In the genomic region with DNA sequence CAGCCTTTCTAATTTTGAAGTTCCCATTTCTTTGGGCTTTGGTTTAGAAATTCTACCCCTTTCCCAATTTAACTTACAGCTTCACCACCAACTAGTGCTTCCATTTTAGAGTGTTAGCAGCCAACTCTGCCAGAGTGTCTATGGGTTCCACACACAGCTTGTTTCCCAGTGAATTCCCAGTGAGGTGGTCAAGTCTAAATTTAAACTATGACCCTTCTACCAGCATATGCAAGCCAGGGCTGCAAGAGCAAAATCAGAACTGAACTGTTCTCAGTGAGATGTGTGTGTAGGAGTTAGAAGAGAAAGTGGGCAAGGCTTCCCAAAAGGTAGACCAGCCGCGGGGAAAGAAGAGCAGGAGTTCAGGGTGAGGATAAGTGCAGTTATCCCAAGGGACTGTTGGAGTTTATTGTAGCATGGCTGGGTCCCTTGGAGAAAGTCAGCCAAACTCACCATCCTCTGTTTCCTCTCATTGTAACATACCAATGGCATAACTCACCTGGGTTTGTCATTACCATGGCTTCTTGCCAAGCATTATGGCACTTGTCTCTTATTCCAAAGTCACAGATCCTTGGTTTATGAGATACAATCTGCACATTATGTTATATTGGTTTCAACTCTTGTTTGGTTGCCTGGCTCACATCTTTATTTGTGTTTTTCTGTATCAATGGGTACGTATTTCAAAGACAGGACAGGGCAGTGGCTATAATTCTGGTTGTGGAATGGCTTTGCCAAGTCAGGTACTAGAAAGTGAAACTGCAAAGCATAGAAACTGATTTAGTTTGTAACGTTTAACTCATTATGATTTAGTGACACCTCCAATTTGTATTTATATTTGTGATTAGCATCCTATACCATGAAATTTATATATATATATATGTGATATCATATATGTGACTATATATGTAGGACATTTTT, we compare ENCODE assay signal across 1 cellular context.
TF ChIP-seq lines count a peak whose summit lies in the region.

No MANE protein-coding gene starts in this region.

TF ChIP-seq in Ishikawa, 13 proteins besides CTCF, POLR2A, EP300 and RAD21 (continued from another document):
- TF ChIP-seq, protein P1, sequence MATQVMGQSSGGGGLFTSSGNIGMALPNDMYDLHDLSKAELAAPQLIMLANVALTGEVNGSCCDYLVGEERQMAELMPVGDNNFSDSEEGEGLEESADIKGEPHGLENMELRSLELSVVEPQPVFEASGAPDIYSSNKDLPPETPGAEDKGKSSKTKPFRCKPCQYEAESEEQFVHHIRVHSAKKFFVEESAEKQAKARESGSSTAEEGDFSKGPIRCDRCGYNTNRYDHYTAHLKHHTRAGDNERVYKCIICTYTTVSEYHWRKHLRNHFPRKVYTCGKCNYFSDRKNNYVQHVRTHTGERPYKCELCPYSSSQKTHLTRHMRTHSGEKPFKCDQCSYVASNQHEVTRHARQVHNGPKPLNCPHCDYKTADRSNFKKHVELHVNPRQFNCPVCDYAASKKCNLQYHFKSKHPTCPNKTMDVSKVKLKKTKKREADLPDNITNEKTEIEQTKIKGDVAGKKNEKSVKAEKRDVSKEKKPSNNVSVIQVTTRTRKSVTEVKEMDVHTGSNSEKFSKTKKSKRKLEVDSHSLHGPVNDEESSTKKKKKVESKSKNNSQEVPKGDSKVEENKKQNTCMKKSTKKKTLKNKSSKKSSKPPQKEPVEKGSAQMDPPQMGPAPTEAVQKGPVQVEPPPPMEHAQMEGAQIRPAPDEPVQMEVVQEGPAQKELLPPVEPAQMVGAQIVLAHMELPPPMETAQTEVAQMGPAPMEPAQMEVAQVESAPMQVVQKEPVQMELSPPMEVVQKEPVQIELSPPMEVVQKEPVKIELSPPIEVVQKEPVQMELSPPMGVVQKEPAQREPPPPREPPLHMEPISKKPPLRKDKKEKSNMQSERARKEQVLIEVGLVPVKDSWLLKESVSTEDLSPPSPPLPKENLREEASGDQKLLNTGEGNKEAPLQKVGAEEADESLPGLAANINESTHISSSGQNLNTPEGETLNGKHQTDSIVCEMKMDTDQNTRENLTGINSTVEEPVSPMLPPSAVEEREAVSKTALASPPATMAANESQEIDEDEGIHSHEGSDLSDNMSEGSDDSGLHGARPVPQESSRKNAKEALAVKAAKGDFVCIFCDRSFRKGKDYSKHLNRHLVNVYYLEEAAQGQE (IDR thresholded peaks at IDR 0.05; ENCODE audit: low read depth), result no peak
- TF ChIP-seq TCF12 (IDR thresholded peaks at IDR 0.05; ENCODE audit: low read depth) (peak; percentile 45; the same call in 1 of the 2 replicates), TEAD4 (IDR thresholded peaks at IDR 0.05) (peak; percentile 80)
